10 cellular contexts compared by ENCODE assay signal in the genomic region with DNA sequence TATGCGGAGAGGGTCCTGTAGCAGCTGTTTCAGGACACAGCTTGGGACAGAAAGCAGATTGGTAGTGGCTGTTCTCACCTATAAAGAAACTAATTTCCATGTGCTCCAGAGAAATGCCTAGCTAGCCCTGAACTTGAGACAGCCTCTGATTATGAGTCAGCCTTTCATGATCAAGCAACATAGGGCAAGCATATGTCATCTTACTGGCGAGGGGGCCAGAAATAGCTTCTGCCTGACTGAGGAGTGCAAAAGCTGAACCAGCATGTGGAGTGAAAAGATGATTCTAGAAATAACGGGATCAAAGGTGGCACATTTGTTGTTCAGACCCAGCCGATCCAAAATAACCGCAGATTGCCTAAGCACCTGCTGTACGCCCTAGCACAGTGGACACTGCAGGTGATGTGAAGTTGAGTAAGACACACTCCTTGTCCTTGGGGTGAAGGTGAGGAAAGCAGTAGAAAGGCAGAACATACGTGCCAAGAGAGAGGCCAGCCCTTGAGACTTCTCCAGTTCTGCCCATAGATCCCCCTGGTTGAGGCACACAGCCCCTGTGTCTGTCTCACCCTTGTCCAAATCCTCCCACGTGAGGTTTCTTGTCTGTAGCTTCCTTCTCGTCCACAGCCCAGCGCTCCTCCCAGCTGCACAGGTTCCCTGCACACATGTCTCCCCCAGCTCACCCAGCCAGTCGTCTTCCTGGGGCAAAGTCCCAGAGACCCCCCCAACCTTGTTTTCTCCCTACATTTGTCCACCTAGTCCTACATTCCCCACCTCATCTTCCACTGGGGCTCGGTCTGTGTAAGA. TPM values are rescaled to one million over a fixed set of nuclear protein-coding genes. Genes with fewer than 3 reads are reported as not detected.
DNase-seq lines count a peak whose midpoint lies in the region; ATAC-seq, FAIRE-seq and TF ChIP-seq lines count a peak whose summit lies in the region.
"Had no signal": no experiment of that assay in that cellular context is flagged by ENCODE, and none has a peak within 500 bp of the region (broad histone marks: within the 10 kb centered on the region; RNA-seq: fewer than 3 reads in every experiment).

No MANE protein-coding gene starts in this region.

- H3K4me3 ChIP-seq in left ventricle myocardium inferior = no peak overlapping the region
- no peak overlapping the region for H3K4me3 ChIP-seq in right cardiac atrium (ENCODE audit: low read length)
- no peak overlapping the region for H3K4me3 ChIP-seq in H1 (ENCODE audit: extremely low read depth in 1 of 4, insufficient read depth in 2 of 4, low read depth in 3 of 4, low read length in 4 of 4)
- H3K4me3 ChIP-seq in left lung = no peak overlapping the region

- H4K5ac ChIP-seq in H1 (ENCODE audit: insufficient read length, low read depth, low read length) = no peak overlapping the region

- intact Hi-C loops in left ventricle myocardium inferior (cut with micrococcal nuclease) = no loop called here
- intact Hi-C loops in right cardiac atrium (cut with DNase I) = no loop called here
- intact Hi-C loops in left lung (cut with DNase I) = no loop called here

- no peaks in the 10 kb centered on the region for H3K9me3 ChIP-seq in left ventricle myocardium inferior (replicated peaks)
- H3K9me3 ChIP-seq in right cardiac atrium (ENCODE audit: control insufficient read depth, low read length) = no peaks in the 10 kb centered on the region
- H3K9me3 ChIP-seq in H1 (ENCODE audit: insufficient read depth in 2 of 2, low read depth in 1 of 2, low read length in 1 of 2) = no peaks in the 10 kb centered on the region
- no peaks in the 10 kb centered on the region for H3K9me3 ChIP-seq in left lung

- H2BK15ac ChIP-seq in H1 (ENCODE audit: low read length) = no peak overlapping the region

- 56% methylated on average over 12 of the region's 12 CpGs for WGBS in right cardiac atrium
- WGBS in H1 (ENCODE audit: extremely low coverage in 1 of 2, insufficient coverage in 1 of 2, insufficient read length in 1 of 2, insufficient replicate concordance in 2 of 2, low coverage in 1 of 2, low lambda C conversion rate in 2 of 2, missing lambda C conversion rate in 1 of 2), 2 experiments = 83% methylated on average over 12 of the region's 12 CpGs; no CpG with 5 or more reads in 1 of the 2 experiments

- H3K4me1 ChIP-seq in left ventricle myocardium inferior (peaks cover 26% of the 10 kb centered on the region), right cardiac atrium (ENCODE audit: control insufficient read depth, insufficient read depth, low read length) (peaks cover 9% of the 10 kb centered on the region), H1 (replicated peaks in 1 of 4; ENCODE audit: control insufficient read depth in 3 of 4, insufficient read depth in 4 of 4, low read length in 3 of 4) (peaks cover 0 to 5% (median 2%) of the 10 kb centered on the region in 4 experiments; a peak in 4 of 7 replicates), left lung (peaks cover 13 to 23% of the 10 kb centered on the region in 2 donors)

- H3K79me1 ChIP-seq in H1 (ENCODE audit: low read depth, low read length) = peaks cover 6% of the 10 kb centered on the region; the same call in 1 of the 2 replicates

- TF ChIP-seq POLR2A in H1 (IDR thresholded peaks at IDR 0.05; ENCODE audit: control extremely low read depth in 1 of 2, low read depth in 2 of 2, low read length in 2 of 2) = no peak

- H3K27ac ChIP-seq in left ventricle myocardium inferior (replicated peaks) (peak overlapping the region; percentile 27), right cardiac atrium (ENCODE audit: low read length) (no peak overlapping the region), H1 (ENCODE audit: low read depth, low read length) (no peak overlapping the region), left lung (no peak overlapping the region)

- no peak overlapping the region for H3K4ac ChIP-seq in H1 (replicated peaks; ENCODE audit: insufficient read length, low read depth, low read length)

- TF ChIP-seq RAD21 in H1 (IDR thresholded peaks at IDR 0.05 in 1 of 2, conservative IDR thresholded peaks at IDR 0.05 in 1 of 2; ENCODE audit: low read depth in 2 of 2, low read length in 2 of 2) = no peak

- H2AFZ ChIP-seq in H1 (ENCODE audit: low read length) = no peak overlapping the region

- no peaks in the 10 kb centered on the region for H3K27me3 ChIP-seq in left ventricle myocardium inferior (ENCODE audit: low read depth)
- H3K27me3 ChIP-seq in right cardiac atrium (ENCODE audit: control insufficient read depth, insufficient read depth) = no peaks in the 10 kb centered on the region
- peaks cover 0 to 8% (median 1%) of the 10 kb centered on the region in 4 experiments; a peak in 4 of 7 replicates for H3K27me3 ChIP-seq in H1 (replicated peaks in 1 of 4; ENCODE audit: control insufficient read depth in 3 of 4, extremely low read depth in 1 of 4, insufficient read depth in 3 of 4, low read length in 3 of 4)
- no peaks in the 10 kb centered on the region for H3K27me3 ChIP-seq in left lung

- no peaks in the 10 kb centered on the region for H3K36me3 ChIP-seq in left ventricle myocardium inferior
- no peaks in the 10 kb centered on the region for H3K36me3 ChIP-seq in H1 (ENCODE audit: control insufficient read depth in 2 of 4, insufficient read depth in 4 of 4, low read length in 3 of 4)
- H3K36me3 ChIP-seq in left lung = no peaks in the 10 kb centered on the region

- H4K8ac ChIP-seq in H1 (ENCODE audit: extremely low read depth, insufficient read depth, low read length) = no peak overlapping the region

- H2BK120ac ChIP-seq in H1 (replicated peaks; ENCODE audit: low read depth, low read length) = no peak overlapping the region

- POLR2A ChIA-PET in H1 (lab: Charles Lee; ENCODE audit: partially characterized antibody) = interaction anchor here (0.6 to 1.3 kb wide), 4 partner anchors 18 to 42 kb away, joined by 3 to 4 read pairs (median 4); partner anchors contain the start of genes BAZ1B and TBL2

- TF ChIP-seq EP300 in H1 (IDR thresholded peaks at IDR 0.05; ENCODE audit: borderline replicate concordance in 1 of 2, low read depth in 2 of 2, low read length in 2 of 2) = no peak

- H3K18ac ChIP-seq in H1 (ENCODE audit: extremely low read depth, low read length) = no peak overlapping the region

- no peak for DNase-seq in left ventricle myocardium inferior
- DNase-seq in right cardiac atrium = no peak
- DNase-seq in NCI-H524 (lab: John Stamatoyannopoulos, UW) = peak; percentile 8 to 56
- no peak for DNase-seq in H1 (ENCODE audit: low read depth in 1 of 2, low spot score in 2 of 2)
- peak; percentile 60 for DNase-seq in urothelium cell line (ENCODE audit: low spot score)
- no peak for DNase-seq in left lung
- no peak for DNase-seq in medulla oblongata (ENCODE audit: extremely low spot score)
- DNase-seq: activated effector memory CD4-positive, alpha-beta T cell treated with Interleukin-2 at 50 U/mL for 16 hours had no signal

- H2BK12ac ChIP-seq in H1 (ENCODE audit: low read depth, low read length) = 0 out of 2 replicates have a peak overlapping the region, but pooled peaks have one; percentile 7

- H2AK5ac ChIP-seq in H1 (ENCODE audit: low read depth, low read length) = 0 out of 2 replicates have a peak overlapping the region, but pooled peaks have one; percentile 65

- H4K91ac ChIP-seq in H1 (replicated peaks; ENCODE audit: insufficient read length, low read length) = no peak overlapping the region

- no peak for FAIRE-seq in H1 (lab: Jason Lieb, UNC)
- FAIRE-seq in urothelium cell line (lab: Jason Lieb, UNC) = no peak
- FAIRE-seq: HTR-8/SVneo had no signal

- TF ChIP-seq CTCF in left ventricle myocardium inferior (IDR thresholded peaks at IDR 0.05; ENCODE audit: borderline replicate concordance) (no peak), H1 (IDR thresholded peaks at IDR 0.05; ENCODE audit: control extremely low read depth in 1 of 3, insufficient read depth in 1 of 3, low read depth in 1 of 3, low read length in 3 of 3) (no peak), left lung (IDR thresholded peaks at IDR 0.05) (no peak)

- H2BK5ac ChIP-seq in H1 (ENCODE audit: low read depth, low read length) = no peak overlapping the region

- no peak overlapping the region for H3K23ac ChIP-seq in H1 (ENCODE audit: insufficient read length)

- peaks cover 9% of the 10 kb centered on the region for H3K23me2 ChIP-seq in H1 (ENCODE audit: low read depth, low read length)

- H4K20me1 ChIP-seq in H1 (replicated peaks in 1 of 2; ENCODE audit: control insufficient read depth in 1 of 2, insufficient read depth in 2 of 2, low read length in 2 of 2) = peaks cover 0 to 3% of the 10 kb centered on the region in 2 experiments

- H3K9ac ChIP-seq in H1 (replicated peaks in 1 of 4; ENCODE audit: extremely low read depth in 1 of 4, low read depth in 3 of 4, low read length in 3 of 4) = 0 out of 7 replicates have a peak overlapping the region, but pooled peaks of 1 of the 4 experiments have one; percentile 2

- H3K14ac ChIP-seq in H1 (ENCODE audit: insufficient read length) = no peak overlapping the region

- H2BK20ac ChIP-seq in H1 (ENCODE audit: low read length) = no peak overlapping the region

- no peak overlapping the region for H3K4me2 ChIP-seq in H1 (ENCODE audit: insufficient read depth in 1 of 2, low read depth in 2 of 2, low read length in 2 of 2)

- H3K79me2 ChIP-seq in H1 (ENCODE audit: control insufficient read depth in 1 of 2, insufficient read depth in 2 of 2, low read length in 2 of 2) = peaks cover 0 to 14% of the 10 kb centered on the region in 2 experiments; a peak in 3 of 4 replicates

- ATAC-seq in right cardiac atrium (no peak), HG03342 (IDR thresholded peaks at IDR 0.05; ENCODE audit: unreplicated experiment) (no peak), left lung (no peak)

- no peak overlapping the region for H3K56ac ChIP-seq in H1 (replicated peaks; ENCODE audit: insufficient read length, low read depth, low read length)

- CTCF ChIA-PET in H1 (lab: Charles Lee; ENCODE audit: partially characterized antibody) = interaction anchor here (1.3 kb wide), 1 partner anchor 14 kb away, joined by 4 read pairs; no protein-coding TSS in a partner anchor

RNA-seq across cellular contexts. Expression of gene BCL7B, which starts 2.7 kb away (rescaled TPM):
- 82.9 TPM for total RNA-seq in left ventricle myocardium inferior
- 10 to 100 TPM; 75.5 to 83.5 (median 77.1) TPM for total RNA-seq in right cardiac atrium
- polyA plus RNA-seq in right cardiac atrium = 83.9 TPM
- 24.9 and 32.3 TPM in 2 replicates for total RNA-seq in H1 (2021; fragmentation: NEBNext Ultra II Directional; extraction: Animal tissue kit (Norgen Biotek cat#: 25700))
- polyA plus RNA-seq in H1 (2011; rRNA removed) = 42.1 and 44.6 TPM in 2 replicates
- 34.9 TPM for polyA plus RNA-seq in H1 (2011; cell fraction: cytosol; rRNA removed)
- 30.7 TPM for polyA plus RNA-seq in H1 (2011; cell fraction: nucleus; rRNA removed)
- 27.5 to 31.0 TPM (median 28.8 TPM) in 4 replicates for polyA plus RNA-seq in H1 (2012, experiment 1 of 2)
- 29.3 TPM for polyA plus RNA-seq in H1 (2012, experiment 2 of 2)
- polyA plus RNA-seq in H1 (2013, experiment 1 of 2) = 32.4 TPM
- polyA plus RNA-seq in H1 (2013, experiment 2 of 2) = 32.1 TPM
- polyA minus RNA-seq in H1 (2011; rRNA and poly(A)+ RNA removed) = 17.2 and 26.8 TPM in 2 replicates
- 25.9 TPM for polyA minus RNA-seq in H1 (2011; cell fraction: cytosol; rRNA and poly(A)+ RNA removed)
- 15.4 TPM for polyA minus RNA-seq in H1 (2011; cell fraction: nucleus; rRNA and poly(A)+ RNA removed)
- total RNA-seq in left lung = 10 to 100 TPM; 46.0 to 57.8 TPM

RNA-seq across cellular contexts. Expression of gene TBL2, which starts 18.1 kb away (rescaled TPM):
- total RNA-seq in left ventricle myocardium inferior = 9.6 TPM
- 10 to 100 TPM; 11.4 to 26.1 (median 11.7) TPM for total RNA-seq in right cardiac atrium
- 6.4 TPM for polyA plus RNA-seq in right cardiac atrium
- total RNA-seq in H1 (2021; fragmentation: NEBNext Ultra II Directional; extraction: Animal tissue kit (Norgen Biotek cat#: 25700)) = 22.5 and 25.8 TPM in 2 replicates
- polyA plus RNA-seq in H1 (2011; rRNA removed) = 29.7 and 36.7 TPM in 2 replicates
- 27.6 TPM for polyA plus RNA-seq in H1 (2011; cell fraction: cytosol; rRNA removed)
- polyA plus RNA-seq in H1 (2011; cell fraction: nucleus; rRNA removed) = 40.4 TPM
- polyA plus RNA-seq in H1 (2012, experiment 1 of 2) = 15.7 to 25.2 TPM (median 24.4 TPM) in 4 replicates
- 15.7 TPM for polyA plus RNA-seq in H1 (2012, experiment 2 of 2)
- 18.6 TPM for polyA plus RNA-seq in H1 (2013, experiment 1 of 2)
- 21.0 TPM for polyA plus RNA-seq in H1 (2013, experiment 2 of 2)
- polyA minus RNA-seq in H1 (2011; rRNA and poly(A)+ RNA removed) = 39.7 and 70.8 TPM in 2 replicates
- 38.4 TPM for polyA minus RNA-seq in H1 (2011; cell fraction: cytosol; rRNA and poly(A)+ RNA removed)
- 23.6 TPM for polyA minus RNA-seq in H1 (2011; cell fraction: nucleus; rRNA and poly(A)+ RNA removed)
- total RNA-seq in left lung = 10 to 100 TPM; 29.9 to 38.8 TPM

RNA-seq across cellular contexts. Expression of gene BAZ1B, which starts 38.1 kb away (rescaled TPM):
- 38.9 TPM for total RNA-seq in left ventricle myocardium inferior
- 10 to 100 TPM; 39.9 to 48.3 (median 45.4) TPM for total RNA-seq in right cardiac atrium
- polyA plus RNA-seq in right cardiac atrium = 24.4 TPM
- total RNA-seq in H1 (2021; fragmentation: NEBNext Ultra II Directional; extraction: Animal tissue kit (Norgen Biotek cat#: 25700)) = 83.6 and 86.8 TPM in 2 replicates
- 14.8 and 21.0 TPM in 2 replicates for polyA plus RNA-seq in H1 (2011; rRNA removed)
- 24.6 TPM for polyA plus RNA-seq in H1 (2011; cell fraction: cytosol; rRNA removed)
- polyA plus RNA-seq in H1 (2011; cell fraction: nucleus; rRNA removed) = 28.1 TPM
- 47.8 to 66.9 TPM (median 55.8 TPM) in 4 replicates for polyA plus RNA-seq in H1 (2012, experiment 1 of 2)
- polyA plus RNA-seq in H1 (2012, experiment 2 of 2) = 4.4 TPM
- 38.4 TPM for polyA plus RNA-seq in H1 (2013, experiment 1 of 2)
- 37.6 TPM for polyA plus RNA-seq in H1 (2013, experiment 2 of 2)
- 43.7 and 44.8 TPM in 2 replicates for polyA minus RNA-seq in H1 (2011; rRNA and poly(A)+ RNA removed)
- 37.3 TPM for polyA minus RNA-seq in H1 (2011; cell fraction: cytosol; rRNA and poly(A)+ RNA removed)
- 43.8 TPM for polyA minus RNA-seq in H1 (2011; cell fraction: nucleus; rRNA and poly(A)+ RNA removed)
- total RNA-seq in left lung = 10 to 100 TPM; 51.7 to 55.8 TPM

Comparison
In these comparisons a context has a peak if more than half of its experiments do, and no peak if none do; other contexts are left out.
1. DNase-seq: peak in NCI-H524 (2 of 2) and urothelium cell line (single experiment); none in left ventricle myocardium inferior (single experiment), right cardiac atrium (0 of 3), H1 (0 of 2), left lung (0 of 2) and medulla oblongata (single experiment).